In the genomic region with DNA sequence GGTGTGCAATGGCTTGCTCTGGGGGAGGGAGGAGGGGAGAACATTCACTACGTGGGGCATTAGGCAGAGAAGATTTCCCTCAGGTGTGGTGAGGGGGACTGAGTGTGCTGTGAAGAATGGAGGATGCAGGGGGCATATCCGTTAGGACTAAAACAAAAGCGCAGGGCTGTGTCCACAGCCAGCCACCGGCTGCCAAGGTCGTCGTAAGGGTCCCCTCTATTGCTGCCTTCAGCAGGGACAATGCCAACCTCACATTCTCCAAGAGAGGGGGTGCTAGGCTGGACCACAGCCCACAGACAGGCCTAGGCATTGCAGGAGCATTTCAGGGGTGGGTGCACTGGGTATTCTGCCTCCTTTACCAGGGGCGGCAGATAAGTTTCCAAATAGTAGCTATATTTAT, we compare ENCODE assay signal across 1 cellular context.
TF ChIP-seq lines count a peak whose summit lies in the region.

No MANE protein-coding gene starts in this region.

TF ChIP-seq in GM23338, 12 proteins besides CTCF, POLR2A, EP300 and RAD21 (continued from another document):
- no peak for TF ChIP-seq STAT1 (IDR thresholded peaks at IDR 0.05; ENCODE audit: unreplicated experiment)
- TF ChIP-seq EZH2 (IDR thresholded peaks at IDR 0.05; ENCODE audit: low read depth, unreplicated experiment): no peak
